In genomic region chr1:28735961-28736449, GRCh38 we compare ENCODE assay signal across 1 cellular context.
TF ChIP-seq lines count a peak whose summit lies in the region.

No MANE protein-coding gene starts in this region.

TF ChIP-seq in GM23338, 12 proteins besides CTCF, POLR2A, EP300 and RAD21 (continued from another document):
- no peak for TF ChIP-seq ZNF462 (CRISPR knock-in tag; IDR thresholded peaks at IDR 0.05)
- TF ChIP-seq ZNF114 (CRISPR knock-in tag; IDR thresholded peaks at IDR 0.05) = no peak
- no peak for TF ChIP-seq STAT1 (IDR thresholded peaks at IDR 0.05; ENCODE audit: unreplicated experiment)
